23 cellular contexts compared by ENCODE assay signal in genomic region chr13:47330031-47330430, GRCh38.
"Had no signal": no experiment of that assay in that cellular context is flagged by ENCODE, and none has a peak within 500 bp of the region (broad histone marks: within the 10 kb centered on the region; RNA-seq: fewer than 3 reads in every experiment).

No MANE protein-coding gene starts in this region.

- H3K4me2 ChIP-seq: hepatocyte had no signal

- H3K9me3 ChIP-seq: colonic mucosa, esophagus muscularis mucosa, gastroesophageal sphincter, heart left ventricle, lower lobe of right lung had no signal

- H3K27me3 ChIP-seq: colonic mucosa, dorsolateral prefrontal cortex, esophagus muscularis mucosa, gastroesophageal sphincter, heart left ventricle, hepatocyte had no signal

- H3K36me3 ChIP-seq: colonic mucosa, esophagus muscularis mucosa, gastroesophageal sphincter, heart left ventricle, lower lobe of right lung had no signal

- ATAC-seq: foreskin keratinocyte, gastroesophageal sphincter, heart left ventricle, left colon, left lobe of liver, left ventricle myocardium superior, lower lobe of right lung, mucosa of descending colon had no signal

- H2AFZ ChIP-seq: hepatocyte had no signal

- H3K79me2 ChIP-seq: hepatocyte had no signal

- DNase-seq: colonic mucosa; cortex of kidney; dermis blood vessel endothelial cell; dorsolateral prefrontal cortex; effector CD4-positive, alpha-beta T cell; effector memory CD4-positive, alpha-beta T cell; foreskin keratinocyte; heart left ventricle; hypothalamus; immature natural killer cell; islet precursor cell; kidney; kidney glomerular epithelial cell; left colon; left ventricle myocardium superior; lower lobe of right lung; mesenchymal stem cell; mucosa of descending colon; naive B cell had no signal

- H3K27ac ChIP-seq: colonic mucosa, dorsolateral prefrontal cortex, esophagus muscularis mucosa, foreskin keratinocyte, heart left ventricle, hepatocyte, lower lobe of right lung had no signal

- H3K4me1 ChIP-seq: colonic mucosa, foreskin keratinocyte, gastroesophageal sphincter, heart left ventricle, lower lobe of right lung had no signal

- H3K4me3 ChIP-seq: colonic mucosa, dorsolateral prefrontal cortex, esophagus muscularis mucosa, gastroesophageal sphincter, heart left ventricle, hepatocyte, lower lobe of right lung, mucosa of descending colon had no signal
